Comparison of ENCODE assay signal across 11 cellular contexts in genomic region chr12:65565601-65566560, GRCh38.
DNase-seq lines count a peak whose midpoint lies in the region; ATAC-seq and TF ChIP-seq lines count a peak whose summit lies in the region.
"Had no signal": no experiment of that assay in that cellular context is flagged by ENCODE, and none has a peak within 500 bp of the region (broad histone marks: within the 10 kb centered on the region; RNA-seq: fewer than 3 reads in every experiment).

No MANE protein-coding gene starts in this region.

- no peaks in the 10 kb centered on the region for H3K79me2 ChIP-seq in mammary epithelial cell (ENCODE audit: insufficient read depth, low read length)

- DNase-seq in AG10803 (ENCODE audit: low read depth) (peak; percentile 98), KBM-7 (peak; percentile 46), mammary epithelial cell (peak; percentile 67), islet precursor cell (peak; percentile 97), DMS153 (lab: John Stamatoyannopoulos, UW) (no peak)
- DNase-seq in activated naive CD8-positive, alpha-beta T cell treated with anti-CD3 and anti-CD28 coated beads for 36 hours, result no peak
- no peak for DNase-seq in activated CD8-positive, alpha-beta T cell treated with anti-CD3 and anti-CD28 coated beads for 36 hours
- DNase-seq: COR-L47, NCI-H1105 treated with DMSO at 0.1 percent for 48 hours, uterus had no signal

- no peak overlapping the region for H3K9ac ChIP-seq in mammary epithelial cell (ENCODE audit: insufficient read depth, low read length)

- H2AFZ ChIP-seq in mammary epithelial cell (ENCODE audit: low read depth, low read length), result peak overlapping the region; percentile 24

- H3K4me2 ChIP-seq in mammary epithelial cell (ENCODE audit: insufficient read depth, low read depth, low read length), result peak overlapping the region; percentile 20

- H3K9me3 Mint-ChIP-seq in activated naive CD8-positive, alpha-beta T cell treated with anti-CD3 and anti-CD28 coated beads for 36 hours, result no peaks in the 10 kb centered on the region
- peaks cover 1% of the 10 kb centered on the region for H3K9me3 Mint-ChIP-seq in activated CD8-positive, alpha-beta T cell treated with anti-CD3 and anti-CD28 coated beads for 36 hours

- CTCF ChIA-PET in mammary epithelial cell (lab: Charles Lee; ENCODE audit: low non-redundant PET), result no interaction called here
- CTCF ChIA-PET in activated CD8-positive, alpha-beta T cell treated with anti-CD3 and anti-CD28 coated beads for 36 hours (lab: Charles Lee), result interaction anchor here (1.0 to 1.8 kb wide), 2 partner anchors 9 kb away, joined by 4 to 5 read pairs; no protein-coding TSS in a partner anchor

- no peaks in the 10 kb centered on the region for H3K36me3 Mint-ChIP-seq in activated naive CD8-positive, alpha-beta T cell treated with anti-CD3 and anti-CD28 coated beads for 36 hours
- H3K36me3 Mint-ChIP-seq in activated CD8-positive, alpha-beta T cell treated with anti-CD3 and anti-CD28 coated beads for 36 hours (ENCODE audit: low read depth), result no peaks in the 10 kb centered on the region

- H3K27me3 Mint-ChIP-seq in activated naive CD8-positive, alpha-beta T cell treated with anti-CD3 and anti-CD28 coated beads for 36 hours, result peaks cover 31% of the 10 kb centered on the region
- H3K27me3 Mint-ChIP-seq in activated CD8-positive, alpha-beta T cell treated with anti-CD3 and anti-CD28 coated beads for 36 hours, result peaks cover 28% of the 10 kb centered on the region

- H3K27ac ChIP-seq in mammary epithelial cell (ENCODE audit: insufficient read depth, low read depth, low read length), result peak overlapping the region; percentile 44
- H3K27ac ChIP-seq: uterus had no signal

- no peak for ATAC-seq in HG03039 (IDR thresholded peaks at IDR 0.05; ENCODE audit: unreplicated experiment)
- no peak for ATAC-seq in activated CD8-positive, alpha-beta T cell treated with anti-CD3 and anti-CD28 coated beads for 36 hours

- no TSS peak for BruUV-seq in mammary epithelial cell (replicated peaks; lab: Mats Ljungman, UMichigan)

- H3K4me3 Mint-ChIP-seq in activated naive CD8-positive, alpha-beta T cell treated with anti-CD3 and anti-CD28 coated beads for 36 hours, result no peak overlapping the region
- H3K4me3 Mint-ChIP-seq in activated CD8-positive, alpha-beta T cell treated with anti-CD3 and anti-CD28 coated beads for 36 hours, result no peak overlapping the region

- no peaks in the 10 kb centered on the region for H3K36me3 ChIP-seq in mammary epithelial cell (ENCODE audit: insufficient read depth, low read length)
- H3K36me3 ChIP-seq: uterus had no signal

- H3K27ac Mint-ChIP-seq in activated naive CD8-positive, alpha-beta T cell treated with anti-CD3 and anti-CD28 coated beads for 36 hours, result no peak overlapping the region
- no peak overlapping the region for H3K27ac Mint-ChIP-seq in activated CD8-positive, alpha-beta T cell treated with anti-CD3 and anti-CD28 coated beads for 36 hours

- TF ChIP-seq CTCF in AG10803 (conservative IDR thresholded peaks at IDR 0.05; ENCODE audit: low read length) (peak; percentile 33), mammary epithelial cell (conservative IDR thresholded peaks at IDR 0.05 in 1 of 2, IDR thresholded peaks at IDR 0.05 in 1 of 2; ENCODE audit: extremely low read depth in 1 of 2, insufficient read depth in 1 of 2, low read depth in 1 of 2, low read length in 2 of 2) (no peak)
- TF ChIP-seq CTCF in activated CD8-positive, alpha-beta T cell treated with anti-CD3 and anti-CD28 coated beads for 36 hours (IDR thresholded peaks at IDR 0.05), result no peak

- no peaks in the 10 kb centered on the region for H3K4me1 Mint-ChIP-seq in activated naive CD8-positive, alpha-beta T cell treated with anti-CD3 and anti-CD28 coated beads for 36 hours
- H3K4me1 Mint-ChIP-seq in activated CD8-positive, alpha-beta T cell treated with anti-CD3 and anti-CD28 coated beads for 36 hours (ENCODE audit: low read depth), result no peaks in the 10 kb centered on the region

- H3K4me1 ChIP-seq in mammary epithelial cell (ENCODE audit: insufficient read depth, low read length), result peaks cover 44% of the 10 kb centered on the region
- H3K4me1 ChIP-seq: uterus had no signal

- 82% methylated on average over 11 of the region's 11 CpGs for WGBS in mammary epithelial cell (ENCODE audit: low coverage, missing lambda C conversion rate)

- H3K9me3 ChIP-seq in mammary epithelial cell (replicated peaks; ENCODE audit: insufficient read depth, low read length), result no peaks in the 10 kb centered on the region
- H3K9me3 ChIP-seq: uterus had no signal

- H3K27me3 ChIP-seq in mammary epithelial cell (ENCODE audit: insufficient read depth, low read length), result no peaks in the 10 kb centered on the region
- H3K27me3 ChIP-seq: uterus had no signal

- in situ Hi-C loops in KBM-7 (cut with MboI; ENCODE audit: low pct_unique_long_range_greater_than_20kb, low sequenced_read_pairs) (no loop called here), mammary epithelial cell (cut with MboI; ENCODE audit: low sequenced_read_pairs in 2 of 2) (no loop called here)

- H4K20me1 ChIP-seq in mammary epithelial cell (ENCODE audit: insufficient read depth, low read length), result no peaks in the 10 kb centered on the region

- intact Hi-C loops in mammary epithelial cell (cut with micrococcal nuclease), result no loop called here
- intact Hi-C loops in activated CD8-positive, alpha-beta T cell treated with anti-CD3 and anti-CD28 coated beads for 36 hours (cut with micrococcal nuclease), result no loop called here

- peak overlapping the region; percentile 40 for H3K4me3 ChIP-seq in AG10803 (ENCODE audit: low read length)
- H3K4me3 ChIP-seq in mammary epithelial cell (replicated peaks in 1 of 3; ENCODE audit: insufficient read depth in 1 of 3, low read depth in 2 of 3, low read length in 3 of 3), result no peak overlapping the region
- H3K4me3 ChIP-seq: uterus had no signal

- POLR2A ChIA-PET in activated CD8-positive, alpha-beta T cell treated with anti-CD3 and anti-CD28 coated beads for 36 hours (lab: Charles Lee), result interaction anchor here (0.5 kb wide), 1 partner anchor 576 kb away, joined by 5 read pairs; no protein-coding TSS in a partner anchor

- dilution Hi-C loops in mammary epithelial cell (cut with HindIII; ENCODE audit: low sequenced_read_pairs), result loop anchor here (25.0 kb wide), 1 partner anchor 271 kb away; no protein-coding TSS in a partner anchor

Comparison
In these comparisons a context has a peak if more than half of its experiments do, and no peak if none do; other contexts are left out.
1. DNase-seq: peak in AG10803 (single experiment), KBM-7 (single experiment), mammary epithelial cell (single experiment) and islet precursor cell (single experiment); none in DMS153 (single experiment), activated naive CD8-positive, alpha-beta T cell treated with anti-CD3 and anti-CD28 coated beads for 36 hours (single experiment) and activated CD8-positive, alpha-beta T cell treated with anti-CD3 and anti-CD28 coated beads for 36 hours (single experiment).